ENCODE assay signal across 17 cellular contexts in the genomic region with DNA sequence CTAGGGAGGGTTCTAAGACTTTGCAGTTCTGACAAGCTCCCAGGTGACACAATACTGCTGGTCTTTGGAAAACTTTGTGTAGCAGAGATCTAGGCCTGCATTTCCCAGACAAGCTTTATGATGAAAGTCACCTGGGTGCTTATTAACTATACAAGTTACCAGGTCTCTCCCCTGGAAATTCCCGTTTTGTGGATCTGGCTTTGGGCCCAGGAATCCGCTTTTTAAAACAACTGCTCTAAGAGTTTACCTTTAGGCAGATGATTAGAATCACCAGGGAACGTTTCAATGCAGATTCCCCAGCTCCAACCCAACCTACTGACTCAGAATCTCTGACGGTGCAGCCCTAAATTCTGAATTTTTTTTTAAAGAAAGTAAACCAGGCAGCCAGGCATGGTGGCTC.
"Had no signal": no experiment of that assay in that cellular context is flagged by ENCODE, and none has a peak within 500 bp of the region (broad histone marks: within the 10 kb centered on the region; RNA-seq: fewer than 3 reads in every experiment).

No MANE protein-coding gene starts in this region.

- DNase-seq: activated B cell treated with CpG ODN at 0.5 μM for 24 hours; activated CD4-positive, alpha-beta T cell treated with anti-CD3 and anti-CD28 coated beads for 48 hours; activated gamma-delta T cell treated with Interleukin-2 at 50 U/mL for 16 hours; activated naive CD8-positive, alpha-beta T cell treated with anti-CD3 and anti-CD28 coated beads for 36 hours; brain microvascular endothelial cell; cerebellar nuclear complex; effector CD8-positive, alpha-beta T cell; islet precursor cell; left ventricle myocardium inferior; natural killer cell; SW 1271 had no signal

- H3K36me3 Mint-ChIP-seq: activated naive CD8-positive, alpha-beta T cell treated with anti-CD3 and anti-CD28 coated beads for 36 hours; memory B cell; natural killer cell had no signal

- H3K27ac ChIP-seq: brain microvascular endothelial cell, left ventricle myocardium inferior, neutrophil, right atrium auricular region, suprapubic skin had no signal

- H3K4me1 ChIP-seq: left ventricle myocardium inferior, right atrium auricular region had no signal

- H3K4me3 ChIP-seq: left ventricle myocardium inferior, right atrium auricular region, suprapubic skin had no signal

- H3K9me3 ChIP-seq: left ventricle myocardium inferior, neutrophil, right atrium auricular region, suprapubic skin had no signal

- H3K4me3 Mint-ChIP-seq: activated B cell treated with CpG ODN at 0.5 μM for 24 hours; activated naive CD8-positive, alpha-beta T cell treated with anti-CD3 and anti-CD28 coated beads for 36 hours; memory B cell; natural killer cell; stimulated activated naive CD8-positive, alpha-beta T cell treated with anti-CD3 and anti-CD28 coated beads, Interleukin-15, Interleukin-2, amounts not matched to agents 100 ng/mL and 50 ng/mL, for 24 hours; T-helper 2 cell treated with Interferon-gamma antibody and Interleukin-4, amounts not matched to agents 5 μg/mL and 100 μg/mL, for 36 hours had no signal

- H3K27me3 Mint-ChIP-seq: memory B cell; stimulated activated naive CD8-positive, alpha-beta T cell treated with anti-CD3 and anti-CD28 coated beads, Interleukin-15, Interleukin-2, amounts not matched to agents 100 ng/mL and 50 ng/mL, for 24 hours had no signal

- H3K27me3 ChIP-seq: brain microvascular endothelial cell, neutrophil, right atrium auricular region, suprapubic skin had no signal

- H3K36me3 ChIP-seq: brain microvascular endothelial cell, left ventricle myocardium inferior, neutrophil, right atrium auricular region, suprapubic skin had no signal

- H3K27ac Mint-ChIP-seq: activated B cell treated with CpG ODN at 0.5 μM for 24 hours; activated naive CD8-positive, alpha-beta T cell treated with anti-CD3 and anti-CD28 coated beads for 36 hours; memory B cell; natural killer cell; stimulated activated naive CD8-positive, alpha-beta T cell treated with anti-CD3 and anti-CD28 coated beads, Interleukin-15, Interleukin-2, amounts not matched to agents 100 ng/mL and 50 ng/mL, for 24 hours; T-helper 2 cell treated with Interferon-gamma antibody and Interleukin-4, amounts not matched to agents 5 μg/mL and 100 μg/mL, for 36 hours had no signal

- H3K4me1 Mint-ChIP-seq: memory B cell had no signal

- ATAC-seq: natural killer cell had no signal

- H3K9me3 Mint-ChIP-seq: activated B cell treated with CpG ODN at 0.5 μM for 24 hours; activated naive CD8-positive, alpha-beta T cell treated with anti-CD3 and anti-CD28 coated beads for 36 hours; memory B cell; natural killer cell; stimulated activated naive CD8-positive, alpha-beta T cell treated with anti-CD3 and anti-CD28 coated beads, Interleukin-15, Interleukin-2, amounts not matched to agents 100 ng/mL and 50 ng/mL, for 24 hours; T-helper 2 cell treated with Interferon-gamma antibody and Interleukin-4, amounts not matched to agents 5 μg/mL and 100 μg/mL, for 36 hours had no signal
